In genomic region chr20:33282991-33283555, GRCh38 we compare ENCODE assay signal across 1 cellular context.
A peak's percentile ranks its signal among the peaks of the same experiment; 100 is the strongest.
TF ChIP-seq lines count a peak whose summit lies in the region.

Gene BPIFB1, plus strand, starts transcription at chr20:33283214. Its CDS starts 2,860 bp downstream, at chr20:33286074.

TF ChIP-seq in HepG2, 621 proteins besides CTCF, POLR2A, EP300 and RAD21 (continued from another document and continues in another):
- TF ChIP-seq ZBTB40 (IDR thresholded peaks at IDR 0.05) (no peak), ZBTB40 (CRISPR knock-in tag; IDR thresholded peaks at IDR 0.05) (no peak; the same call in 1 of the 2 replicates), ZNF749 (CRISPR knock-in tag; IDR thresholded peaks at IDR 0.05; ENCODE audit: borderline replicate concordance) (no peak), ZNF883 (CRISPR knock-in tag; IDR thresholded peaks at IDR 0.05; ENCODE audit: not compliant biosample characterization) (peak; percentile 39), BCL6 (CRISPR knock-in tag; IDR thresholded peaks at IDR 0.05) (peak; percentile 30; the same call in 1 of the 2 replicates), HDAC6 (IDR thresholded peaks at IDR 0.05; ENCODE audit: low read depth, low read length) (no peak), ZNF329 (CRISPR knock-in tag; IDR thresholded peaks at IDR 0.05; ENCODE audit: low read depth) (no peak), KDM6A (CRISPR knock-in tag; IDR thresholded peaks at IDR 0.05; ENCODE audit: low read depth) (0 out of 2 replicates have a peak, but pooled peaks have one; percentile 51), RFX5 (IDR thresholded peaks at IDR 0.05; ENCODE audit: low read depth, low read length) (no peak), ZNF30 (CRISPR knock-in tag; IDR thresholded peaks at IDR 0.05) (no peak), ELF4 (CRISPR knock-in tag; IDR thresholded peaks at IDR 0.05; ENCODE audit: borderline replicate concordance) (no peak), RFX3 (CRISPR knock-in tag; IDR thresholded peaks at IDR 0.05) (no peak), BCL3 (CRISPR knock-in tag; IDR thresholded peaks at IDR 0.05) (peak; percentile 44; the same call in 1 of the 2 replicates), REXO4 (CRISPR knock-in tag; IDR thresholded peaks at IDR 0.05; ENCODE audit: borderline replicate concordance) (no peak), HOXA7 (CRISPR knock-in tag; IDR thresholded peaks at IDR 0.05) (no peak), ZEB1 (IDR thresholded peaks at IDR 0.05; ENCODE audit: insufficient replicate concordance, low read depth) (peak; percentile 91), ZNF253 (CRISPR knock-in tag; IDR thresholded peaks at IDR 0.05; ENCODE audit: borderline replicate concordance) (no peak), ATF4 (CRISPR knock-in tag; IDR thresholded peaks at IDR 0.05) (no peak), NR2F1 (CRISPR knock-in tag; IDR thresholded peaks at IDR 0.05) (peak in 1 of 2 experiments; percentile 60; a peak in 2 of 4 replicates), MTA1 (CRISPR knock-in tag; IDR thresholded peaks at IDR 0.05; ENCODE audit: borderline replicate concordance) (peak; percentile 82; the same call in 1 of the 2 replicates), TFAP4 (IDR thresholded peaks at IDR 0.05; ENCODE audit: borderline replicate concordance, low read depth) (0 out of 2 replicates have a peak, but pooled peaks have one; percentile 43), ZNF207 (IDR thresholded peaks at IDR 0.05; ENCODE audit: borderline replicate concordance) (no peak), RARG (CRISPR knock-in tag; IDR thresholded peaks at IDR 0.05; ENCODE audit: low read depth) (no peak), SOX5 (CRISPR knock-in tag; IDR thresholded peaks at IDR 0.05; ENCODE audit: borderline replicate concordance) (no peak; the same call in 1 of the 2 replicates), DPF2 (CRISPR knock-in tag; IDR thresholded peaks at IDR 0.05; ENCODE audit: borderline replicate concordance, low read depth) (peak; percentile 51; the same call in 1 of the 2 replicates), ZNF224 (CRISPR knock-in tag; IDR thresholded peaks at IDR 0.05) (no peak), FIP1L1 (IDR thresholded peaks at IDR 0.05; ENCODE audit: borderline replicate concordance, insufficient read depth, low read depth, low read length) (no peak), SUZ12 (IDR thresholded peaks at IDR 0.05; ENCODE audit: low read depth, low read length) (no peak), SMAD3 (CRISPR knock-in tag; IDR thresholded peaks at IDR 0.05) (0 out of 2 replicates have a peak, but pooled peaks have one; percentile 27), GMEB1 (CRISPR knock-in tag; IDR thresholded peaks at IDR 0.05; ENCODE audit: borderline replicate concordance) (0 out of 2 replicates have a peak, but pooled peaks have one; percentile 24), ZNF121 (CRISPR knock-in tag; IDR thresholded peaks at IDR 0.05) (0 out of 2 replicates have a peak, but pooled peaks have one; percentile 10), ZNF296 (CRISPR knock-in tag; conservative IDR thresholded peaks at IDR 0.05) (0 out of 2 replicates have a peak, but pooled peaks have one; percentile 15), HOXA9 (CRISPR knock-in tag; IDR thresholded peaks at IDR 0.05; ENCODE audit: borderline replicate concordance) (no peak), ZNF441 (CRISPR knock-in tag; IDR thresholded peaks at IDR 0.05; ENCODE audit: borderline replicate concordance) (no peak), ZSCAN29 (CRISPR knock-in tag; conservative IDR thresholded peaks at IDR 0.05) (no peak), ZSCAN25 (CRISPR knock-in tag; IDR thresholded peaks at IDR 0.05) (peak; percentile 77)
- TF ChIP-seq, protein P1, sequence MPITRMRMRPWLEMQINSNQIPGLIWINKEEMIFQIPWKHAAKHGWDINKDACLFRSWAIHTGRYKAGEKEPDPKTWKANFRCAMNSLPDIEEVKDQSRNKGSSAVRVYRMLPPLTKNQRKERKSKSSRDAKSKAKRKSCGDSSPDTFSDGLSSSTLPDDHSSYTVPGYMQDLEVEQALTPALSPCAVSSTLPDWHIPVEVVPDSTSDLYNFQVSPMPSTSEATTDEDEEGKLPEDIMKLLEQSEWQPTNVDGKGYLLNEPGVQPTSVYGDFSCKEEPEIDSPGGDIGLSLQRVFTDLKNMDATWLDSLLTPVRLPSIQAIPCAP (CRISPR knock-in tag; IDR thresholded peaks at IDR 0.05; ENCODE audit: low read depth), result no peak
- TF ChIP-seq, protein P2, sequence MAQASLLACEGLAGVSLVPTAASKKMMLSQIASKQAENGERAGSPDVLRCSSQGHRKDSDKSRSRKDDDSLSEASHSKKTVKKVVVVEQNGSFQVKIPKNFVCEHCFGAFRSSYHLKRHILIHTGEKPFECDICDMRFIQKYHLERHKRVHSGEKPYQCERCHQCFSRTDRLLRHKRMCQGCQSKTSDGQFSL (CRISPR knock-in tag; IDR thresholded peaks at IDR 0.05), result no peak
- TF ChIP-seq, protein P3, sequence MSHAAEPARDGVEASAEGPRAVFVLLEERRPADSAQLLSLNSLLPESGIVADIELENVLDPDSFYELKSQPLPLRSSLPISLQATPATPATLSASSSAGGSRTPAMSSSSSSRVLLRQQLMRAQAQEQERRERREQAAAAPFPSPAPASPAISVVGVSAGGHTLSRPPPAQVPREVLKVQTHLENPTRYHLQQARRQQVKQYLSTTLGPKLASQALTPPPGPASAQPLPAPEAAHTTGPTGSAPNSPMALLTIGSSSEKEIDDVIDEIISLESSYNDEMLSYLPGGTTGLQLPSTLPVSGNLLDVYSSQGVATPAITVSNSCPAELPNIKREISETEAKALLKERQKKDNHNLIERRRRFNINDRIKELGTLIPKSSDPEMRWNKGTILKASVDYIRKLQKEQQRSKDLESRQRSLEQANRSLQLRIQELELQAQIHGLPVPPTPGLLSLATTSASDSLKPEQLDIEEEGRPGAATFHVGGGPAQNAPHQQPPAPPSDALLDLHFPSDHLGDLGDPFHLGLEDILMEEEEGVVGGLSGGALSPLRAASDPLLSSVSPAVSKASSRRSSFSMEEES (CRISPR knock-in tag; IDR thresholded peaks at IDR 0.05), result no peak
- TF ChIP-seq, protein P4, sequence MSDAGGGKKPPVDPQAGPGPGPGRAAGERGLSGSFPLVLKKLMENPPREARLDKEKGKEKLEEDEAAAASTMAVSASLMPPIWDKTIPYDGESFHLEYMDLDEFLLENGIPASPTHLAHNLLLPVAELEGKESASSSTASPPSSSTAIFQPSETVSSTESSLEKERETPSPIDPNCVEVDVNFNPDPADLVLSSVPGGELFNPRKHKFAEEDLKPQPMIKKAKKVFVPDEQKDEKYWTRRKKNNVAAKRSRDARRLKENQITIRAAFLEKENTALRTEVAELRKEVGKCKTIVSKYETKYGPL (CRISPR knock-in tag; IDR thresholded peaks at IDR 0.05), result no peak
